1 cellular context compared by ENCODE assay signal in the genomic region with DNA sequence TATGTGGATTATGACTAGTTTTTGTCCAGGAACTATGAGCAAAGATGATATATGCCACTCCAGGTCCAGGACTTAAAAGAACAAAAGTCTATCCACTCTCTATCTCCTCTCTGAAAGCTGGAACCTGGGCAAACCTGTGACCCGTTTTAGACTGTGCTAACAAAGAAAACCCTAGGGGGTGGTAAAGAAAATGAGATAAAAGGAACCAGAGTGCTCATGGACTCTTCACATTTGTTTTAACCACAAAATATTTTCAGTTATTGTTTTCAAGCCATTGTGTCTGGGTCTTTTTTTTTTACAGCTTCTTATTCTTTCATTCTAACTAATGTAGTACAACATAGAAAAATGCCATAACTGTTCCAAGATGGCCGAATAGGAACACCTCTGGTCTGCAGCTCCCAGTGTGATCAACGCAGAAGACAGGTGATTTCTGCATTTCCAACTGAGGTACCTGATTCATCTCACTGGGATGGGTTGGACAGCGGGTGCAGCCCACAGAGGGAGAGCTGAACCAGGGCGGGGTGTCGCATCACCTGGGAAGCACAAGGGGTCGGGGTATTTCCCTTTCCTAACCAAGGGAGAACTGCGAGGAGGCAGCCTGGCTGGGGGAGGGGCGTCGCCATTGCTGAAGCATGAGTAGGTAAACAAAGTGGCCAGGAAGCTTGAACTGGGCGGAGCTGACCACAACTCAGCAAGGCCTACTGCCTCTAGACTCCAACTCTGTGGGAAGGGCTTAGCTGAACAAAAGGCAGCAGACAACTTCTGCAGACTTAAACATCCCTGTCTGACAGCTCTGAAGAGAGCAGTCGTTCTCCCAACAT.
TF ChIP-seq lines count a peak whose summit lies in the region.

No MANE protein-coding gene starts in this region.

TF ChIP-seq in GM12878, 131 proteins besides CTCF, POLR2A, EP300 and RAD21 (continued from another document):
- no peak for TF ChIP-seq SIX5 (IDR thresholded peaks at IDR 0.05; ENCODE audit: low read depth, low read length, severe bottlenecking)
- TF ChIP-seq EZH2 (IDR thresholded peaks at IDR 0.05; ENCODE audit: borderline replicate concordance, control insufficient read depth, low read depth, low read length), result no peak
- TF ChIP-seq POU2F2 (IDR thresholded peaks at IDR 0.05; ENCODE audit: borderline replicate concordance, low read depth, low read length), result no peak
- no peak for TF ChIP-seq CBX3 (IDR thresholded peaks at IDR 0.05; ENCODE audit: borderline replicate concordance, low read depth)
- TF ChIP-seq WRNIP1 (IDR thresholded peaks at IDR 0.05; ENCODE audit: borderline replicate concordance, low read depth, low read length), result no peak
- TF ChIP-seq RB1 (IDR thresholded peaks at IDR 0.05; ENCODE audit: borderline replicate concordance), result no peak
- TF ChIP-seq MYB (IDR thresholded peaks at IDR 0.05; ENCODE audit: borderline replicate concordance, low read depth, low read length), result no peak
- TF ChIP-seq CHD1 (IDR thresholded peaks at IDR 0.05; ENCODE audit: low read depth, low read length), result no peak
- no peak for TF ChIP-seq MEF2B (IDR thresholded peaks at IDR 0.05; ENCODE audit: partially characterized antibody, poor library complexity, severe bottlenecking)
- TF ChIP-seq, protein P1, sequence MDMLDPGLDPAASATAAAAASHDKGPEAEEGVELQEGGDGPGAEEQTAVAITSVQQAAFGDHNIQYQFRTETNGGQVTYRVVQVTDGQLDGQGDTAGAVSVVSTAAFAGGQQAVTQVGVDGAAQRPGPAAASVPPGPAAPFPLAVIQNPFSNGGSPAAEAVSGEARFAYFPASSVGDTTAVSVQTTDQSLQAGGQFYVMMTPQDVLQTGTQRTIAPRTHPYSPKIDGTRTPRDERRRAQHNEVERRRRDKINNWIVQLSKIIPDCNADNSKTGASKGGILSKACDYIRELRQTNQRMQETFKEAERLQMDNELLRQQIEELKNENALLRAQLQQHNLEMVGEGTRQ (IDR thresholded peaks at IDR 0.05; ENCODE audit: borderline replicate concordance, low read depth, low read length), result no peak
- TF ChIP-seq, protein P2, sequence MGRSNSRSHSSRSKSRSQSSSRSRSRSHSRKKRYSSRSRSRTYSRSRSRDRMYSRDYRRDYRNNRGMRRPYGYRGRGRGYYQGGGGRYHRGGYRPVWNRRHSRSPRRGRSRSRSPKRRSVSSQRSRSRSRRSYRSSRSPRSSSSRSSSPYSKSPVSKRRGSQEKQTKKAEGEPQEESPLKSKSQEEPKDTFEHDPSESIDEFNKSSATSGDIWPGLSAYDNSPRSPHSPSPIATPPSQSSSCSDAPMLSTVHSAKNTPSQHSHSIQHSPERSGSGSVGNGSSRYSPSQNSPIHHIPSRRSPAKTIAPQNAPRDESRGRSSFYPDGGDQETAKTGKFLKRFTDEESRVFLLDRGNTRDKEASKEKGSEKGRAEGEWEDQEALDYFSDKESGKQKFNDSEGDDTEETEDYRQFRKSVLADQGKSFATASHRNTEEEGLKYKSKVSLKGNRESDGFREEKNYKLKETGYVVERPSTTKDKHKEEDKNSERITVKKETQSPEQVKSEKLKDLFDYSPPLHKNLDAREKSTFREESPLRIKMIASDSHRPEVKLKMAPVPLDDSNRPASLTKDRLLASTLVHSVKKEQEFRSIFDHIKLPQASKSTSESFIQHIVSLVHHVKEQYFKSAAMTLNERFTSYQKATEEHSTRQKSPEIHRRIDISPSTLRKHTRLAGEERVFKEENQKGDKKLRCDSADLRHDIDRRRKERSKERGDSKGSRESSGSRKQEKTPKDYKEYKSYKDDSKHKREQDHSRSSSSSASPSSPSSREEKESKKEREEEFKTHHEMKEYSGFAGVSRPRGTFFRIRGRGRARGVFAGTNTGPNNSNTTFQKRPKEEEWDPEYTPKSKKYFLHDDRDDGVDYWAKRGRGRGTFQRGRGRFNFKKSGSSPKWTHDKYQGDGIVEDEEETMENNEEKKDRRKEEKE (IDR thresholded peaks at IDR 0.05), result no peak
- TF ChIP-seq POLR2AphosphoS2 (IDR thresholded peaks at IDR 0.05; ENCODE audit: low read depth, low read length), result no peak
- TF ChIP-seq JUNB (IDR thresholded peaks at IDR 0.05), result no peak
- no peak for TF ChIP-seq PML (IDR thresholded peaks at IDR 0.05; ENCODE audit: low read length)
